9 cellular contexts compared by ENCODE assay signal in genomic region chr5:115069087-115069968, GRCh38.
A peak's percentile ranks its signal among the peaks of the same experiment; 100 is the strongest.
DNase-seq lines count a peak whose midpoint lies in the region; ATAC-seq and TF ChIP-seq lines count a peak whose summit lies in the region.
"Had no signal": no experiment of that assay in that cellular context is flagged by ENCODE, and none has a peak within 500 bp of the region (broad histone marks: within the 10 kb centered on the region; RNA-seq: fewer than 3 reads in every experiment).

No MANE protein-coding gene starts in this region.

- no peaks in the 10 kb centered on the region for H4K20me1 ChIP-seq in OCI-LY1 (ENCODE audit: insufficient read depth, low read length)
- H4K20me1 ChIP-seq: BLaER1 had no signal

- intact Hi-C loops in dorsolateral prefrontal cortex (cut with DNase I): loop anchor here in 1 of 2 donors (5.0 to 10.0 kb wide), 3 partner anchors 615 to 1457 kb away; no protein-coding TSS in a partner anchor
- intact Hi-C loops in mucosa of descending colon (cut with DNase I, micrococcal nuclease): no loop called here

- H2AFZ ChIP-seq in OCI-LY1 (ENCODE audit: low read length): no peak overlapping the region

- DNase-seq in NCI-H1417 (lab: John Stamatoyannopoulos, UW): peak in 2 of 3 experiments; percentile 31 to 51
- DNase-seq in NCI-H1417 treated with DMSO at 0.1 percent for 48 hours (lab: John Stamatoyannopoulos, UW): no peak
- peak in 8 of 10 donors; percentile 26 to 66 (median 44) for DNase-seq in dorsolateral prefrontal cortex
- peak in 1 of 3 donors; percentile 44 for DNase-seq in mucosa of descending colon
- no peak for DNase-seq in GM20000 (ENCODE audit: low spot score)

- H3K4me1 ChIP-seq in OCI-LY1 (ENCODE audit: insufficient read depth, low read length, severe bottlenecking): peaks cover 3% of the 10 kb centered on the region
- no peaks in the 10 kb centered on the region for H3K4me1 ChIP-seq in mucosa of descending colon (ENCODE audit: low read depth)
- H3K4me1 ChIP-seq: BLaER1 had no signal

- H3K9ac ChIP-seq in OCI-LY1 (ENCODE audit: low read length): no peak overlapping the region
- H3K9ac ChIP-seq: BLaER1 had no signal

- H3K27me3 ChIP-seq in OCI-LY1 (ENCODE audit: insufficient read depth, low read length) (no peaks in the 10 kb centered on the region; the same call in 1 of the 2 replicates), dorsolateral prefrontal cortex (peaks cover 0 to 8% (median 0%) of the 10 kb centered on the region in 45 donors)
- H3K27me3 ChIP-seq: BLaER1 had no signal

- H3K9me2 ChIP-seq in OCI-LY1 (ENCODE audit: low read depth, low read length): no peaks in the 10 kb centered on the region

- ATAC-seq in GM19043 (IDR thresholded peaks at IDR 0.05; ENCODE audit: low read depth, unreplicated experiment) (peak; percentile 38), HG03354 (IDR thresholded peaks at IDR 0.05; ENCODE audit: poor library complexity, severe bottlenecking, unreplicated experiment) (peak; percentile 39), mucosa of descending colon (peak; percentile 30)

- no peaks in the 10 kb centered on the region for H3F3A ChIP-seq in OCI-LY1 (ENCODE audit: insufficient read depth, low read length)

- H3K9me3 ChIP-seq in OCI-LY1 (ENCODE audit: low read length): no peaks in the 10 kb centered on the region
- H3K9me3 ChIP-seq in mucosa of descending colon: no peaks in the 10 kb centered on the region
- H3K9me3 ChIP-seq: BLaER1 had no signal

- H3K79me2 ChIP-seq in OCI-LY1 (ENCODE audit: insufficient read depth, low read length): no peaks in the 10 kb centered on the region

- TF ChIP-seq CTCF in OCI-LY1 (IDR thresholded peaks at IDR 0.05; ENCODE audit: low read length) (peak; percentile 53), dorsolateral prefrontal cortex (IDR thresholded peaks at IDR 0.05 in 54 of 56, conservative IDR thresholded peaks at IDR 0.05 in 2 of 56; ENCODE audit: low read depth in 1 of 56, partially characterized antibody in 56 of 56) (peak; percentile 50 to 89 (median 74)), mucosa of descending colon (IDR thresholded peaks at IDR 0.05) (no peak), GM20000 (IDR thresholded peaks at IDR 0.05; ENCODE audit: extremely low read depth, missing control alignments) (no peak)

- no peak overlapping the region for H3K27ac ChIP-seq in OCI-LY1 (ENCODE audit: low read depth, low read length, poor library complexity, severe bottlenecking)
- no peak overlapping the region for H3K27ac ChIP-seq in dorsolateral prefrontal cortex
- H3K27ac ChIP-seq: BLaER1 had no signal

- H3K36me3 ChIP-seq in OCI-LY1 (ENCODE audit: insufficient read depth, low read length) (no peaks in the 10 kb centered on the region), mucosa of descending colon (ENCODE audit: low read depth) (no peaks in the 10 kb centered on the region)
- H3K36me3 ChIP-seq: BLaER1 had no signal

- H3K4me2 ChIP-seq in OCI-LY1 (ENCODE audit: low read length): 0 out of 2 replicates have a peak overlapping the region, but pooled peaks have one; percentile 29

- H3K4me3 ChIP-seq in OCI-LY1 (ENCODE audit: low read depth, low read length, poor library complexity, severe bottlenecking) (no peak overlapping the region), dorsolateral prefrontal cortex (no peak overlapping the region), mucosa of descending colon (no peak overlapping the region)
- H3K4me3 ChIP-seq: BLaER1 had no signal

Comparison
In these comparisons a context has a peak if more than half of its experiments do, and no peak if none do; other contexts are left out.
1. DNase-seq: peak in NCI-H1417 (2 of 3) and dorsolateral prefrontal cortex (8 of 10); none in NCI-H1417 treated with DMSO at 0.1 percent for 48 hours (single experiment) and GM20000 (single experiment).
2. CTCF ChIP-seq: peak in OCI-LY1 (single experiment) and dorsolateral prefrontal cortex (56 of 56); none in mucosa of descending colon (single experiment) and GM20000 (single experiment).
3. Peak in every context shown above with its lines, with median percentiles within 50 percentile points of each other: ATAC-seq.